In the genomic region with DNA sequence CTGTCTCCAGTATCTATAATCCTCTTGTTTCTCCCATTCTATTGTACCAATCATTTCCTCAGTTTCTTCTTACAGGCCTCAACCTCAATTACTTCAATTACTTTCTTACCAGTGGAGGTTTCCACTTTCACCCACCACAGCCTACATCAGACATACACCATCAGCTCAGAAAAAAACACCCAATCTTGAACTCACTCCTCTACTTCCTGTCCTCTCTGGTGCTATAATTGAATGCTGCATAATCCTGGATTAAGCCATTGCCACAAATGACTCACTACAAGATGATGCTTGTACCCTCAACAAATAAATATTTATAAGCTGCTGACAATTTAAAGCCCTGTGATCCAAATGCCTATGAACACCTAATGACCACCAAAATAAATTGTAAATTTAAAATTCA, we compare ENCODE assay signal across 11 cellular contexts. TPM values are rescaled to one million over a fixed set of nuclear protein-coding genes. Genes with fewer than 3 reads are reported as not detected.
DNase-seq lines count a peak whose midpoint lies in the region; ATAC-seq, FAIRE-seq and TF ChIP-seq lines count a peak whose summit lies in the region.
"Had no signal": no experiment of that assay in that cellular context is flagged by ENCODE, and none has a peak within 500 bp of the region (broad histone marks: within the 10 kb centered on the region; RNA-seq: fewer than 3 reads in every experiment).

No MANE protein-coding gene starts in this region.

- no peaks in the 10 kb centered on the region for H3K27me3 Mint-ChIP-seq in activated CD8-positive, alpha-beta T cell treated with anti-CD3 and anti-CD28 coated beads for 36 hours
- H3K27me3 Mint-ChIP-seq: activated CD4-positive, alpha-beta T cell treated with anti-CD3 and anti-CD28 coated beads, Interleukin-2, amount 10 ng/mL, durations not matched to agents 7 days and 5 days had no signal

- H4K8ac ChIP-seq in mesenchymal stem cell (ENCODE audit: low read length) = no peak overlapping the region

- no peak overlapping the region for H2BK120ac ChIP-seq in mesenchymal stem cell (ENCODE audit: low read depth, low read length)

- no peak overlapping the region for H3K18ac ChIP-seq in mesenchymal stem cell (ENCODE audit: low read depth in 1 of 2, low read length in 2 of 2)

- H2BK12ac ChIP-seq in mesenchymal stem cell (ENCODE audit: low read length in 2 of 2) = no peak overlapping the region

- peak; percentile 53 for ATAC-seq in HG02852 (IDR thresholded peaks at IDR 0.05; ENCODE audit: unreplicated experiment)
- ATAC-seq in activated CD8-positive, alpha-beta T cell treated with anti-CD3 and anti-CD28 coated beads for 36 hours = peak; percentile 84

- no peaks in the 10 kb centered on the region for H3K27me3 ChIP-seq in mesenchymal stem cell (ENCODE audit: control insufficient read depth in 1 of 2, insufficient read depth in 1 of 2, low read length in 2 of 2)

- POLR2A ChIA-PET in activated CD8-positive, alpha-beta T cell treated with anti-CD3 and anti-CD28 coated beads for 36 hours (lab: Charles Lee) = interaction anchor here (0.6 to 2.0 kb wide), 6 partner anchors 9 to 253 kb away, joined by 3 to 6 read pairs (median 4); partner anchors contain the start of genes ANAPC13 and CEP63

- H3K4me2 ChIP-seq in mesenchymal stem cell (ENCODE audit: low read length, poor library complexity, severe bottlenecking) = no peak overlapping the region

- peak overlapping the region; percentile 79 for H3K27ac Mint-ChIP-seq in activated CD8-positive, alpha-beta T cell treated with anti-CD3 and anti-CD28 coated beads for 36 hours
- H3K27ac Mint-ChIP-seq: activated CD4-positive, alpha-beta T cell treated with anti-CD3 and anti-CD28 coated beads, Interleukin-2, amount 10 ng/mL, durations not matched to agents 7 days and 5 days had no signal

- H3K4me1 Mint-ChIP-seq in activated CD8-positive, alpha-beta T cell treated with anti-CD3 and anti-CD28 coated beads for 36 hours (ENCODE audit: low read depth) = peaks cover 71% of the 10 kb centered on the region

- CTCF ChIA-PET in activated CD8-positive, alpha-beta T cell treated with anti-CD3 and anti-CD28 coated beads for 36 hours (lab: Charles Lee) = interaction anchor here (1.2 to 1.8 kb wide), 5 partner anchors 8 to 77 kb away, joined by 3 to 10 read pairs (median 7); no protein-coding TSS in a partner anchor

- DNase-seq in D721Med (ENCODE audit: insufficient read length, low spot score) = no peak
- DNase-seq in activated CD8-positive, alpha-beta T cell treated with anti-CD3 and anti-CD28 coated beads for 36 hours = peak; percentile 35
- DNase-seq in mesenchymal stem cell = peak; percentile 67
- no peak for DNase-seq in NCI-H1092 (lab: John Stamatoyannopoulos, UW)
- DNase-seq in stimulated activated CD4-positive, alpha-beta T cell treated with anti-CD3 and anti-CD28 coated beads, Interleukin-1b, Interleukin-23, amount 100 ng/mL, for 48 hours = no peak
- no peak for DNase-seq in HT-29 (ENCODE audit: low spot score)
- DNase-seq in activated CD4-positive, alpha-beta T cell treated with anti-CD3 and anti-CD28 coated beads, Interleukin-2, amount 50 U/mL, for 48 hours = no peak
- DNase-seq: activated CD4-positive, alpha-beta T cell treated with anti-CD3 and anti-CD28 coated beads, Interleukin-2, amount 10 ng/mL, durations not matched to agents 7 days and 5 days; cerebellar nuclear complex; NCI-H2081 had no signal

- no peak overlapping the region for H3K14ac ChIP-seq in mesenchymal stem cell (ENCODE audit: low read length in 2 of 2)

- no peak overlapping the region for H2AK5ac ChIP-seq in mesenchymal stem cell (ENCODE audit: low read length, severe bottlenecking)

- H3K4ac ChIP-seq in mesenchymal stem cell (ENCODE audit: low read depth in 1 of 2, low read length in 2 of 2) = no peak overlapping the region

- peaks cover 2% of the 10 kb centered on the region for H3K79me1 ChIP-seq in mesenchymal stem cell (replicated peaks; ENCODE audit: low read length, poor library complexity, severe bottlenecking)

- TF ChIP-seq CTCF in D721Med (IDR thresholded peaks at IDR 0.05; ENCODE audit: insufficient read depth, missing control alignments) = no peak
- no peak for TF ChIP-seq CTCF in activated CD8-positive, alpha-beta T cell treated with anti-CD3 and anti-CD28 coated beads for 36 hours (IDR thresholded peaks at IDR 0.05)

- H3K36me3 ChIP-seq in mesenchymal stem cell (ENCODE audit: control insufficient read depth in 1 of 2, insufficient read depth in 2 of 2, low read depth in 1 of 2, low read length in 2 of 2) = no peaks in the 10 kb centered on the region

- no peak overlapping the region for H3K9ac ChIP-seq in mesenchymal stem cell (ENCODE audit: low read length)

- no peak overlapping the region for H2BK15ac ChIP-seq in mesenchymal stem cell (ENCODE audit: low read depth, poor library complexity, severe bottlenecking)

- H3K4me3 Mint-ChIP-seq in activated CD8-positive, alpha-beta T cell treated with anti-CD3 and anti-CD28 coated beads for 36 hours = peak overlapping the region; percentile 17
- H3K4me3 Mint-ChIP-seq: activated CD4-positive, alpha-beta T cell treated with anti-CD3 and anti-CD28 coated beads, Interleukin-2, amount 10 ng/mL, durations not matched to agents 7 days and 5 days had no signal

- no peak overlapping the region for H3K27ac ChIP-seq in mesenchymal stem cell (ENCODE audit: low read length, poor library complexity, severe bottlenecking)

- H2BK5ac ChIP-seq in mesenchymal stem cell (ENCODE audit: low read depth, low read length, poor library complexity, severe bottlenecking) = no peak overlapping the region

- no peaks in the 10 kb centered on the region for H3K9me3 ChIP-seq in mesenchymal stem cell (ENCODE audit: control insufficient read depth, low read length)

- no peak overlapping the region for H4K91ac ChIP-seq in mesenchymal stem cell (ENCODE audit: low read length)

- no peak overlapping the region for H3K23ac ChIP-seq in mesenchymal stem cell (ENCODE audit: low read length in 2 of 2)

- H2AFZ ChIP-seq in mesenchymal stem cell (ENCODE audit: low read depth, low read length) = no peak overlapping the region

- H3K4me1 ChIP-seq in mesenchymal stem cell (ENCODE audit: control insufficient read depth, insufficient read depth, low read depth, low read length) = no peaks in the 10 kb centered on the region

- intact Hi-C loops in activated CD8-positive, alpha-beta T cell treated with anti-CD3 and anti-CD28 coated beads for 36 hours (cut with micrococcal nuclease) = no loop called here

- H3K9me3 Mint-ChIP-seq in activated CD8-positive, alpha-beta T cell treated with anti-CD3 and anti-CD28 coated beads for 36 hours = peaks cover 2% of the 10 kb centered on the region
- H3K9me3 Mint-ChIP-seq: activated CD4-positive, alpha-beta T cell treated with anti-CD3 and anti-CD28 coated beads, Interleukin-2, amount 10 ng/mL, durations not matched to agents 7 days and 5 days had no signal

- FAIRE-seq in D721Med (lab: Jason Lieb, UNC) = peak; percentile 91

- peaks cover 7% of the 10 kb centered on the region for H3K36me3 Mint-ChIP-seq in activated CD8-positive, alpha-beta T cell treated with anti-CD3 and anti-CD28 coated beads for 36 hours (ENCODE audit: low read depth)

- H3K4me3 ChIP-seq in mesenchymal stem cell (ENCODE audit: insufficient read depth in 1 of 2, low read depth in 1 of 2, low read length in 2 of 2) = no peak overlapping the region

RNA-seq across cellular contexts. Expression of gene RYK, which starts 18.5 kb away (rescaled TPM):
- total RNA-seq in activated CD8-positive, alpha-beta T cell treated with anti-CD3 and anti-CD28 coated beads for 36 hours = 10 to 100 TPM; 19.8 to 21.9 TPM
- 44.0 TPM for polyA plus RNA-seq in mesenchymal stem cell (2013, experiment 1 of 2)
- polyA plus RNA-seq in mesenchymal stem cell (2013, experiment 2 of 2) = 43.8 TPM
- 42.2 and 56.3 TPM in 2 replicates for total RNA-seq in HT-29 (2014; rRNA removed; shearing (Covaris generic))

Comparison
In these comparisons a context has a peak if more than half of its experiments do, and no peak if none do; other contexts are left out.
1. DNase-seq: peak in activated CD8-positive, alpha-beta T cell treated with anti-CD3 and anti-CD28 coated beads for 36 hours (single experiment) and mesenchymal stem cell (single experiment); none in D721Med (single experiment), NCI-H1092 (single experiment), stimulated activated CD4-positive, alpha-beta T cell treated with anti-CD3 and anti-CD28 coated beads, Interleukin-1b, Interleukin-23, amount 100 ng/mL, for 48 hours (single experiment), HT-29 (single experiment) and activated CD4-positive, alpha-beta T cell treated with anti-CD3 and anti-CD28 coated beads, Interleukin-2, amount 50 U/mL, for 48 hours (0 of 2).